ENCODE assay signal across 21 cellular contexts in genomic region chr13:80477641-80478443, GRCh38.
DNase-seq lines count a peak whose midpoint lies in the region; ATAC-seq and TF ChIP-seq lines count a peak whose summit lies in the region.
"Had no signal": no experiment of that assay in that cellular context is flagged by ENCODE, and none has a peak within 500 bp of the region (broad histone marks: within the 10 kb centered on the region; RNA-seq: fewer than 3 reads in every experiment).

No MANE protein-coding gene starts in this region.

- no TSS peak for BruUV-seq in MCF 10A (replicated peaks; lab: Mats Ljungman, UMichigan)

- H3K4me1 Mint-ChIP-seq in MCF 10A (ENCODE audit: insufficient read depth, unreplicated experiment) = peaks cover 33% of the 10 kb centered on the region
- H3K4me1 Mint-ChIP-seq: endodermal cell, nephron had no signal

- DNase-seq in MCF 10A (ENCODE audit: unreplicated experiment) (peak; percentile 16), breast epithelium (ENCODE audit: low spot score in 2 of 2) (no peak), HPDE6-E6E7 (ENCODE audit: extremely low spot score) (peak; percentile 40), heart right ventricle (no peak), testis (no peak), NCI-H1930 (lab: John Stamatoyannopoulos, UW) (no peak)
- DNase-seq: ACHN; C1 segment of cervical spinal cord; endodermal cell; GF-D8; NCI-H1694 treated with DMSO at 0.1 percent for 48 hours; NCI-H345; psoas muscle; spleen; stimulated activated CD8-positive, alpha-beta memory T cell treated with anti-CD3 and anti-CD28 coated beads, Interleukin-4, amount 100 ng/mL, for 48 hours; T-helper 9 cell; uterus had no signal

- intact Hi-C loops in MCF 10A (cut with micrococcal nuclease) (no loop called here), breast epithelium (cut with DNase I; ENCODE audit: low total_unique reads) (no loop called here), heart right ventricle (cut with DNase I) (loop anchor here in 3 of 10 donors (10.0 kb wide), 3 partner anchors 87 to 127 kb away; no protein-coding TSS in a partner anchor), testis (cut with DNase I; ENCODE audit: low total_unique reads) (no loop called here)

- no peaks in the 10 kb centered on the region for H3K9me3 Mint-ChIP-seq in MCF 10A (ENCODE audit: unreplicated experiment)
- H3K9me3 Mint-ChIP-seq: endodermal cell, nephron had no signal

- H3K4me3 Mint-ChIP-seq in MCF 10A (ENCODE audit: unreplicated experiment) = no peak overlapping the region
- H3K4me3 Mint-ChIP-seq: activated naive CD8-positive, alpha-beta T cell; endodermal cell; nephron had no signal

- TF ChIP-seq POLR2A in breast epithelium (IDR thresholded peaks at IDR 0.05) (no peak), testis (IDR thresholded peaks at IDR 0.05) (no peak)

- WGBS in heart right ventricle, 2 donors = 25 to 45% methylated on average over 5 of the region's 5 CpGs
- WGBS in testis, 2 donors = 29 to 53% methylated on average over 5 of the region's 5 CpGs

- H3K27ac ChIP-seq in breast epithelium (no peak overlapping the region), heart right ventricle (peak overlapping the region in 4 of 10 donors; percentile 24 to 45 (median 42)), testis (peak overlapping the region; percentile 16 to 50)
- H3K27ac ChIP-seq: psoas muscle, uterus had no signal

- CTCF ChIA-PET in MCF 10A (lab: Yijun Ruan, JAX) = interaction anchor here (0.7 to 1.0 kb wide), 2 partner anchors 102 to 135 kb away, joined by 3 to 4 read pairs; no protein-coding TSS in a partner anchor

- H3K36me3 Mint-ChIP-seq in MCF 10A (ENCODE audit: insufficient read depth, unreplicated experiment) = no peaks in the 10 kb centered on the region
- H3K36me3 Mint-ChIP-seq: activated naive CD8-positive, alpha-beta T cell had no signal

- no peaks in the 10 kb centered on the region for H3K36me3 ChIP-seq in breast epithelium
- H3K36me3 ChIP-seq in heart right ventricle = no peaks in the 10 kb centered on the region
- no peaks in the 10 kb centered on the region for H3K36me3 ChIP-seq in testis (ENCODE audit: low read depth, missing control alignments)
- H3K36me3 ChIP-seq: spleen, uterus had no signal

- POLR2A ChIA-PET in MCF 10A (lab: Yijun Ruan, JAX) = interaction anchor here (0.5 to 1.7 kb wide), 4 partner anchors 9 to 926 kb away, joined by 3 to 5 read pairs (median 4); partner anchors contain the start of gene SPRY2

- ATAC-seq in heart right ventricle (peak in 6 of 8 donors; percentile 25 to 73 (median 40)), HG03439 (IDR thresholded peaks at IDR 0.05; ENCODE audit: unreplicated experiment) (no peak), HG03045 (IDR thresholded peaks at IDR 0.05; ENCODE audit: unreplicated experiment) (no peak)
- ATAC-seq: psoas muscle had no signal

- H3K4me1 ChIP-seq in breast epithelium (no peaks in the 10 kb centered on the region), heart right ventricle (peaks cover 0 to 16% (median 3%) of the 10 kb centered on the region in 9 donors), testis (no peaks in the 10 kb centered on the region)
- H3K4me1 ChIP-seq: psoas muscle, uterus had no signal

- no peaks in the 10 kb centered on the region for H3K27me3 Mint-ChIP-seq in MCF 10A (ENCODE audit: insufficient read depth, unreplicated experiment)
- H3K27me3 Mint-ChIP-seq: activated naive CD8-positive, alpha-beta T cell had no signal

- H3K9me3 ChIP-seq in breast epithelium (no peaks in the 10 kb centered on the region), heart right ventricle (no peaks in the 10 kb centered on the region), testis (no peaks in the 10 kb centered on the region)
- H3K9me3 ChIP-seq: psoas muscle, spleen, uterus had no signal

- TF ChIP-seq CTCF in MCF 10A (IDR thresholded peaks at IDR 0.05; ENCODE audit: unreplicated experiment) (no peak), breast epithelium (IDR thresholded peaks at IDR 0.05) (no peak), heart right ventricle (IDR thresholded peaks at IDR 0.05) (no peak), testis (IDR thresholded peaks at IDR 0.05) (no peak)

- H3K4me3 ChIP-seq in breast epithelium = no peak overlapping the region
- no peak overlapping the region for H3K4me3 ChIP-seq in heart right ventricle
- H3K4me3 ChIP-seq in testis = no peak overlapping the region
- H3K4me3 ChIP-seq: psoas muscle, spleen, uterus had no signal

- no peaks in the 10 kb centered on the region for H3K27me3 ChIP-seq in breast epithelium
- no peaks in the 10 kb centered on the region for H3K27me3 ChIP-seq in heart right ventricle
- H3K27me3 ChIP-seq in testis = no peaks in the 10 kb centered on the region
- H3K27me3 ChIP-seq: spleen, uterus had no signal

- H3K27ac Mint-ChIP-seq in MCF 10A (ENCODE audit: low read depth, unreplicated experiment) = peak overlapping the region; percentile 8
- H3K27ac Mint-ChIP-seq: activated naive CD8-positive, alpha-beta T cell; endodermal cell; nephron had no signal

Comparison
In these comparisons a context has a peak if more than half of its experiments do, and no peak if none do; other contexts are left out.
1. DNase-seq: peak in MCF 10A (single experiment) and HPDE6-E6E7 (single experiment); none in breast epithelium (0 of 2), heart right ventricle (0 of 2), testis (single experiment) and NCI-H1930 (0 of 2).
2. H3K27ac ChIP-seq: peak in testis (2 of 2); none in breast epithelium (0 of 2).
3. ATAC-seq: peak in heart right ventricle (6 of 8); none in HG03439 (single experiment) and HG03045 (single experiment).